1 cellular context compared by ENCODE assay signal in the genomic region with DNA sequence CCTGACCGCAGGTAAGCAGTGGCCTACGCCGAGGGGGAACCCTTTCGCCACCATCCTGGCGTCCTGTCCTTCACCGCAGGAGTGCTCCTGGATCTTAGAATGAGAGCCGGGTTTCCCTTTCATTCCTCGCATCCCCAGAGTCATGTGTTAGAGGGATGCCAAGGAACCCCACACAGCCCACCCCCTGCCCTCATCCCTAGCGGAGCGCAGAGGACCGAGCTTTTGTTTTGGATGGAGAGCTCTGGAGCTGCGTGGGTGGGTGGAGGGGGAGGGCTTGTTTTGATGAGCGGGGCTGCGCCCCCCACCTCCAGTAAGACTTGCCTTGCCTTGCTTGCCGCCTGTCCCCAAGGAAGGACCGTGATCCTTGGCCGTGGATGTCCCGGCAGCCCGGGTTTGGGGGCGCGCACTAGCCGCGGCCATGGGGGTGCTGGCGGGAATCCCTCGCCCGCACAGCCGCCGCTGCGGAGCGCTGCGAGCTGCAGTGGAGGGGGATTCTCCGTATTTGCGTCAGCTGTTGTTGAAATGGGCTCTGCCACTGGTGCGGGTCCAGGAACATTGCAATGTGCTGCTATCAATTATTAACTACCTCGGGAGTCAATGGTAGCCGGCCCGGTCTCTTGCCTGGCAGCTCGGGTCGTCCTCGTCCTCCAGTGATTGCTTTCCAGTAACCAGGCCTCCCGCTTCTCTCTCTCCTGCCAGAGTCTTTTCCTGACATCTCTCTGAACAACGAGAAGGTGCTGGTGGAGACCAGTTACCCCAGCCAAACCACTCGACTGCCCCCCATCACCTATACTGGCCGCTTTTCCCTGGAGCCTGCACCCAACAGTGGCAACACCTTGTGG.
A peak's percentile ranks its signal among the peaks of the same experiment; 100 is the strongest.
TF ChIP-seq lines count a peak whose summit lies in the region.

No MANE protein-coding gene starts in this region.

TF ChIP-seq in K562, 482 proteins besides CTCF, POLR2A, EP300 and RAD21 (continued from another document and continues in another):
- TF ChIP-seq, protein P1, sequence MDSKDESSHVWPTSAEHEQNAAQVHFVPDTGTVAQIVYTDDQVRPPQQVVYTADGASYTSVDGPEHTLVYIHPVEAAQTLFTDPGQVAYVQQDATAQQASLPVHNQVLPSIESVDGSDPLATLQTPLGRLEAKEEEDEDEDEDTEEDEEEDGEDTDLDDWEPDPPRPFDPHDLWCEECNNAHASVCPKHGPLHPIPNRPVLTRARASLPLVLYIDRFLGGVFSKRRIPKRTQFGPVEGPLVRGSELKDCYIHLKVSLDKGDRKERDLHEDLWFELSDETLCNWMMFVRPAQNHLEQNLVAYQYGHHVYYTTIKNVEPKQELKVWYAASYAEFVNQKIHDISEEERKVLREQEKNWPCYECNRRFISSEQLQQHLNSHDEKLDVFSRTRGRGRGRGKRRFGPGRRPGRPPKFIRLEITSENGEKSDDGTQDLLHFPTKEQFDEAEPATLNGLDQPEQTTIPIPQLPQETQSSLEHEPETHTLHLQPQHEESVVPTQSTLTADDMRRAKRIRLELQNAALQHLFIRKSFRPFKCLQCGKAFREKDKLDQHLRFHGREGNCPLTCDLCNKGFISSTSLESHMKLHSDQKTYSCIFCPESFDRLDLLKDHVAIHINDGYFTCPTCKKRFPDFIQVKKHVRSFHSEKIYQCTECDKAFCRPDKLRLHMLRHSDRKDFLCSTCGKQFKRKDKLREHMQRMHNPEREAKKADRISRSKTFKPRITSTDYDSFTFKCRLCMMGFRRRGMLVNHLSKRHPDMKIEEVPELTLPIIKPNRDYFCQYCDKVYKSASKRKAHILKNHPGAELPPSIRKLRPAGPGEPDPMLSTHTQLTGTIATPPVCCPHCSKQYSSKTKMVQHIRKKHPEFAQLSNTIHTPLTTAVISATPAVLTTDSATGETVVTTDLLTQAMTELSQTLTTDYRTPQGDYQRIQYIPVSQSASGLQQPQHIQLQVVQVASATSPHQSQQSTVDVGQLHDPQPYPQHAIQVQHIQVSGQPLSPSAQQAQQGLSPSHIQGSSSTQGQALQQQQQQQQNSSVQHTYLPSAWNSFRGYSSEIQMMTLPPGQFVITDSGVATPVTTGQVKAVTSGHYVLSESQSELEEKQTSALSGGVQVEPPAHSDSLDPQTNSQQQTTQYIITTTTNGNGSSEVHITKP (IDR thresholded peaks at IDR 0.05; ENCODE audit: partially characterized antibody) = no peak
- TF ChIP-seq ZNF146 (CRISPR knock-in tag; IDR thresholded peaks at IDR 0.05; ENCODE audit: unreplicated experiment) (no peak), ZNF589 (CRISPR knock-in tag; IDR thresholded peaks at IDR 0.05; ENCODE audit: low read depth) (no peak), RFX7 (CRISPR knock-in tag; IDR thresholded peaks at IDR 0.05) (no peak), ELF4 (CRISPR knock-in tag; IDR thresholded peaks at IDR 0.05) (no peak), MXI1 (IDR thresholded peaks at IDR 0.05; ENCODE audit: low read depth, low read length) (no peak), EGR1 (conservative IDR thresholded peaks at IDR 0.05) (no peak), ZNF121 (CRISPR knock-in tag; conservative IDR thresholded peaks at IDR 0.05) (no peak), HDAC3 (IDR thresholded peaks at IDR 0.05; ENCODE audit: borderline replicate concordance, partially characterized antibody) (peak; percentile 21), CBX3 (IDR thresholded peaks at IDR 0.05; ENCODE audit: borderline replicate concordance in 1 of 2, low read length in 2 of 2) (0 out of 3 replicates have a peak, but pooled peaks of 1 of the 2 experiments have one; percentile 10), PCBP1 (IDR thresholded peaks at IDR 0.05; ENCODE audit: low read depth, low read length, poor library complexity, severe bottlenecking) (no peak), MEIS2 (IDR thresholded peaks at IDR 0.05; ENCODE audit: partially characterized antibody) (no peak), BRD4 (IDR thresholded peaks at IDR 0.05) (no peak), ZNF57 (CRISPR knock-in tag; IDR thresholded peaks at IDR 0.05) (no peak), HEY1 (CRISPR knock-in tag; IDR thresholded peaks at IDR 0.05; ENCODE audit: borderline replicate concordance) (no peak), ZNF408 (CRISPR knock-in tag; IDR thresholded peaks at IDR 0.05; ENCODE audit: low read depth) (no peak), SMARCB1 (IDR thresholded peaks at IDR 0.05; ENCODE audit: insufficient read length, low read depth) (no peak), HIVEP1 (CRISPR knock-in tag; IDR thresholded peaks at IDR 0.05) (no peak), TGIF2 (CRISPR knock-in tag; IDR thresholded peaks at IDR 0.05) (peak; percentile 81; the same call in 1 of the 2 replicates), GTF2A2 (tag; IDR thresholded peaks at IDR 0.05) (no peak), PRPF4 (IDR thresholded peaks at IDR 0.05; ENCODE audit: insufficient read depth, low read depth, low read length, poor library complexity, severe bottlenecking) (peak; percentile 91), HMG20A (CRISPR knock-in tag; conservative IDR thresholded peaks at IDR 0.05) (no peak), ELF1 (tag; IDR thresholded peaks at IDR 0.05) (no peak)
- TF ChIP-seq, protein P2, sequence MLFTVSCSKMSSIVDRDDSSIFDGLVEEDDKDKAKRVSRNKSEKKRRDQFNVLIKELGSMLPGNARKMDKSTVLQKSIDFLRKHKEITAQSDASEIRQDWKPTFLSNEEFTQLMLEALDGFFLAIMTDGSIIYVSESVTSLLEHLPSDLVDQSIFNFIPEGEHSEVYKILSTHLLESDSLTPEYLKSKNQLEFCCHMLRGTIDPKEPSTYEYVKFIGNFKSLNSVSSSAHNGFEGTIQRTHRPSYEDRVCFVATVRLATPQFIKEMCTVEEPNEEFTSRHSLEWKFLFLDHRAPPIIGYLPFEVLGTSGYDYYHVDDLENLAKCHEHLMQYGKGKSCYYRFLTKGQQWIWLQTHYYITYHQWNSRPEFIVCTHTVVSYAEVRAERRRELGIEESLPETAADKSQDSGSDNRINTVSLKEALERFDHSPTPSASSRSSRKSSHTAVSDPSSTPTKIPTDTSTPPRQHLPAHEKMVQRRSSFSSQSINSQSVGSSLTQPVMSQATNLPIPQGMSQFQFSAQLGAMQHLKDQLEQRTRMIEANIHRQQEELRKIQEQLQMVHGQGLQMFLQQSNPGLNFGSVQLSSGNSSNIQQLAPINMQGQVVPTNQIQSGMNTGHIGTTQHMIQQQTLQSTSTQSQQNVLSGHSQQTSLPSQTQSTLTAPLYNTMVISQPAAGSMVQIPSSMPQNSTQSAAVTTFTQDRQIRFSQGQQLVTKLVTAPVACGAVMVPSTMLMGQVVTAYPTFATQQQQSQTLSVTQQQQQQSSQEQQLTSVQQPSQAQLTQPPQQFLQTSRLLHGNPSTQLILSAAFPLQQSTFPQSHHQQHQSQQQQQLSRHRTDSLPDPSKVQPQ (CRISPR knock-in tag; IDR thresholded peaks at IDR 0.05; ENCODE audit: borderline replicate concordance) = no peak
- TF ChIP-seq, protein P3, sequence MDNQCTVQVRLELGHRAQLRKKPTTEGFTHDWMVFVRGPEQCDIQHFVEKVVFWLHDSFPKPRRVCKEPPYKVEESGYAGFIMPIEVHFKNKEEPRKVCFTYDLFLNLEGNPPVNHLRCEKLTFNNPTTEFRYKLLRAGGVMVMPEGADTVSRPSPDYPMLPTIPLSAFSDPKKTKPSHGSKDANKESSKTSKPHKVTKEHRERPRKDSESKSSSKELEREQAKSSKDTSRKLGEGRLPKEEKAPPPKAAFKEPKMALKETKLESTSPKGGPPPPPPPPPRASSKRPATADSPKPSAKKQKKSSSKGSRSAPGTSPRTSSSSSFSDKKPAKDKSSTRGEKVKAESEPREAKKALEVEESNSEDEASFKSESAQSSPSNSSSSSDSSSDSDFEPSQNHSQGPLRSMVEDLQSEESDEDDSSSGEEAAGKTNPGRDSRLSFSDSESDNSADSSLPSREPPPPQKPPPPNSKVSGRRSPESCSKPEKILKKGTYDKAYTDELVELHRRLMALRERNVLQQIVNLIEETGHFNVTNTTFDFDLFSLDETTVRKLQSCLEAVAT (IDR thresholded peaks at IDR 0.05) = peak; percentile 40 to 94; a peak in 3 of 4 replicates
- TF ChIP-seq, protein P4, sequence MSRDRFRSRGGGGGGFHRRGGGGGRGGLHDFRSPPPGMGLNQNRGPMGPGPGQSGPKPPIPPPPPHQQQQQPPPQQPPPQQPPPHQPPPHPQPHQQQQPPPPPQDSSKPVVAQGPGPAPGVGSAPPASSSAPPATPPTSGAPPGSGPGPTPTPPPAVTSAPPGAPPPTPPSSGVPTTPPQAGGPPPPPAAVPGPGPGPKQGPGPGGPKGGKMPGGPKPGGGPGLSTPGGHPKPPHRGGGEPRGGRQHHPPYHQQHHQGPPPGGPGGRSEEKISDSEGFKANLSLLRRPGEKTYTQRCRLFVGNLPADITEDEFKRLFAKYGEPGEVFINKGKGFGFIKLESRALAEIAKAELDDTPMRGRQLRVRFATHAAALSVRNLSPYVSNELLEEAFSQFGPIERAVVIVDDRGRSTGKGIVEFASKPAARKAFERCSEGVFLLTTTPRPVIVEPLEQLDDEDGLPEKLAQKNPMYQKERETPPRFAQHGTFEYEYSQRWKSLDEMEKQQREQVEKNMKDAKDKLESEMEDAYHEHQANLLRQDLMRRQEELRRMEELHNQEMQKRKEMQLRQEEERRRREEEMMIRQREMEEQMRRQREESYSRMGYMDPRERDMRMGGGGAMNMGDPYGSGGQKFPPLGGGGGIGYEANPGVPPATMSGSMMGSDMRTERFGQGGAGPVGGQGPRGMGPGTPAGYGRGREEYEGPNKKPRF (IDR thresholded peaks at IDR 0.05; ENCODE audit: low read depth, low read length) = no peak
- TF ChIP-seq, protein P5, sequence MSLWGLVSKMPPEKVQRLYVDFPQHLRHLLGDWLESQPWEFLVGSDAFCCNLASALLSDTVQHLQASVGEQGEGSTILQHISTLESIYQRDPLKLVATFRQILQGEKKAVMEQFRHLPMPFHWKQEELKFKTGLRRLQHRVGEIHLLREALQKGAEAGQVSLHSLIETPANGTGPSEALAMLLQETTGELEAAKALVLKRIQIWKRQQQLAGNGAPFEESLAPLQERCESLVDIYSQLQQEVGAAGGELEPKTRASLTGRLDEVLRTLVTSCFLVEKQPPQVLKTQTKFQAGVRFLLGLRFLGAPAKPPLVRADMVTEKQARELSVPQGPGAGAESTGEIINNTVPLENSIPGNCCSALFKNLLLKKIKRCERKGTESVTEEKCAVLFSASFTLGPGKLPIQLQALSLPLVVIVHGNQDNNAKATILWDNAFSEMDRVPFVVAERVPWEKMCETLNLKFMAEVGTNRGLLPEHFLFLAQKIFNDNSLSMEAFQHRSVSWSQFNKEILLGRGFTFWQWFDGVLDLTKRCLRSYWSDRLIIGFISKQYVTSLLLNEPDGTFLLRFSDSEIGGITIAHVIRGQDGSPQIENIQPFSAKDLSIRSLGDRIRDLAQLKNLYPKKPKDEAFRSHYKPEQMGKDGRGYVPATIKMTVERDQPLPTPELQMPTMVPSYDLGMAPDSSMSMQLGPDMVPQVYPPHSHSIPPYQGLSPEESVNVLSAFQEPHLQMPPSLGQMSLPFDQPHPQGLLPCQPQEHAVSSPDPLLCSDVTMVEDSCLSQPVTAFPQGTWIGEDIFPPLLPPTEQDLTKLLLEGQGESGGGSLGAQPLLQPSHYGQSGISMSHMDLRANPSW (CRISPR knock-in tag; IDR thresholded peaks at IDR 0.05) = no peak
- TF ChIP-seq, protein P6, sequence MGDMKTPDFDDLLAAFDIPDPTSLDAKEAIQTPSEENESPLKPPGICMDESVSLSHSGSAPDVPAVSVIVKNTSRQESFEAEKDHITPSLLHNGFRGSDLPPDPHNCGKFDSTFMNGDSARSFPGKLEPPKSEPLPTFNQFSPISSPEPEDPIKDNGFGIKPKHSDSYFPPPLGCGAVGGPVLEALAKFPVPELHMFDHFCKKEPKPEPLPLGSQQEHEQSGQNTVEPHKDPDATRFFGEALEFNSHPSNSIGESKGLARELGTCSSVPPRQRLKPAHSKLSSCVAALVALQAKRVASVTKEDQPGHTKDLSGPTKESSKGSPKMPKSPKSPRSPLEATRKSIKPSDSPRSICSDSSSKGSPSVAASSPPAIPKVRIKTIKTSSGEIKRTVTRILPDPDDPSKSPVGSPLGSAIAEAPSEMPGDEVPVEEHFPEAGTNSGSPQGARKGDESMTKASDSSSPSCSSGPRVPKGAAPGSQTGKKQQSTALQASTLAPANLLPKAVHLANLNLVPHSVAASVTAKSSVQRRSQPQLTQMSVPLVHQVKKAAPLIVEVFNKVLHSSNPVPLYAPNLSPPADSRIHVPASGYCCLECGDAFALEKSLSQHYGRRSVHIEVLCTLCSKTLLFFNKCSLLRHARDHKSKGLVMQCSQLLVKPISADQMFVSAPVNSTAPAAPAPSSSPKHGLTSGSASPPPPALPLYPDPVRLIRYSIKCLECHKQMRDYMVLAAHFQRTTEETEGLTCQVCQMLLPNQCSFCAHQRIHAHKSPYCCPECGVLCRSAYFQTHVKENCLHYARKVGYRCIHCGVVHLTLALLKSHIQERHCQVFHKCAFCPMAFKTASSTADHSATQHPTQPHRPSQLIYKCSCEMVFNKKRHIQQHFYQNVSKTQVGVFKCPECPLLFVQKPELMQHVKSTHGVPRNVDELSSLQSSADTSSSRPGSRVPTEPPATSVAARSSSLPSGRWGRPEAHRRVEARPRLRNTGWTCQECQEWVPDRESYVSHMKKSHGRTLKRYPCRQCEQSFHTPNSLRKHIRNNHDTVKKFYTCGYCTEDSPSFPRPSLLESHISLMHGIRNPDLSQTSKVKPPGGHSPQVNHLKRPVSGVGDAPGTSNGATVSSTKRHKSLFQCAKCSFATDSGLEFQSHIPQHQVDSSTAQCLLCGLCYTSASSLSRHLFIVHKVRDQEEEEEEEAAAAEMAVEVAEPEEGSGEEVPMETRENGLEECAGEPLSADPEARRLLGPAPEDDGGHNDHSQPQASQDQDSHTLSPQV (IDR thresholded peaks at IDR 0.05) = no peak
- TF ChIP-seq, protein P7, sequence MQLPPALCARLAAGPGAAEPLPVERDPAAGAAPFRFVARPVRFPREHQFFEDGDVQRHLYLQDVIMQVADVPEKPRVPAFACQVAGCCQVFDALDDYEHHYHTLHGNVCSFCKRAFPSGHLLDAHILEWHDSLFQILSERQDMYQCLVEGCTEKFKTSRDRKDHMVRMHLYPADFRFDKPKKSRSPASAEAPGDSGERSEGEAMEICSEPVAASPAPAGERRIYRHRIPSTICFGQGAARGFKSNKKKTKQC (CRISPR knock-in tag; IDR thresholded peaks at IDR 0.05) = no peak
- TF ChIP-seq, protein P8, sequence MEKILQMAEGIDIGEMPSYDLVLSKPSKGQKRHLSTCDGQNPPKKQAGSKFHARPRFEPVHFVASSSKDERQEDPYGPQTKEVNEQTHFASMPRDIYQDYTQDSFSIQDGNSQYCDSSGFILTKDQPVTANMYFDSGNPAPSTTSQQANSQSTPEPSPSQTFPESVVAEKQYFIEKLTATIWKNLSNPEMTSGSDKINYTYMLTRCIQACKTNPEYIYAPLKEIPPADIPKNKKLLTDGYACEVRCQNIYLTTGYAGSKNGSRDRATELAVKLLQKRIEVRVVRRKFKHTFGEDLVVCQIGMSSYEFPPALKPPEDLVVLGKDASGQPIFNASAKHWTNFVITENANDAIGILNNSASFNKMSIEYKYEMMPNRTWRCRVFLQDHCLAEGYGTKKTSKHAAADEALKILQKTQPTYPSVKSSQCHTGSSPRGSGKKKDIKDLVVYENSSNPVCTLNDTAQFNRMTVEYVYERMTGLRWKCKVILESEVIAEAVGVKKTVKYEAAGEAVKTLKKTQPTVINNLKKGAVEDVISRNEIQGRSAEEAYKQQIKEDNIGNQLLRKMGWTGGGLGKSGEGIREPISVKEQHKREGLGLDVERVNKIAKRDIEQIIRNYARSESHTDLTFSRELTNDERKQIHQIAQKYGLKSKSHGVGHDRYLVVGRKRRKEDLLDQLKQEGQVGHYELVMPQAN (IDR thresholded peaks at IDR 0.05; ENCODE audit: borderline replicate concordance) = no peak
- TF ChIP-seq, protein P9, sequence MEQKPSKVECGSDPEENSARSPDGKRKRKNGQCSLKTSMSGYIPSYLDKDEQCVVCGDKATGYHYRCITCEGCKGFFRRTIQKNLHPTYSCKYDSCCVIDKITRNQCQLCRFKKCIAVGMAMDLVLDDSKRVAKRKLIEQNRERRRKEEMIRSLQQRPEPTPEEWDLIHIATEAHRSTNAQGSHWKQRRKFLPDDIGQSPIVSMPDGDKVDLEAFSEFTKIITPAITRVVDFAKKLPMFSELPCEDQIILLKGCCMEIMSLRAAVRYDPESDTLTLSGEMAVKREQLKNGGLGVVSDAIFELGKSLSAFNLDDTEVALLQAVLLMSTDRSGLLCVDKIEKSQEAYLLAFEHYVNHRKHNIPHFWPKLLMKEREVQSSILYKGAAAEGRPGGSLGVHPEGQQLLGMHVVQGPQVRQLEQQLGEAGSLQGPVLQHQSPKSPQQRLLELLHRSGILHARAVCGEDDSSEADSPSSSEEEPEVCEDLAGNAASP (IDR thresholded peaks at IDR 0.05) = no peak
